Comparison of ENCODE assay signal across 8 cellular contexts in the genomic region with DNA sequence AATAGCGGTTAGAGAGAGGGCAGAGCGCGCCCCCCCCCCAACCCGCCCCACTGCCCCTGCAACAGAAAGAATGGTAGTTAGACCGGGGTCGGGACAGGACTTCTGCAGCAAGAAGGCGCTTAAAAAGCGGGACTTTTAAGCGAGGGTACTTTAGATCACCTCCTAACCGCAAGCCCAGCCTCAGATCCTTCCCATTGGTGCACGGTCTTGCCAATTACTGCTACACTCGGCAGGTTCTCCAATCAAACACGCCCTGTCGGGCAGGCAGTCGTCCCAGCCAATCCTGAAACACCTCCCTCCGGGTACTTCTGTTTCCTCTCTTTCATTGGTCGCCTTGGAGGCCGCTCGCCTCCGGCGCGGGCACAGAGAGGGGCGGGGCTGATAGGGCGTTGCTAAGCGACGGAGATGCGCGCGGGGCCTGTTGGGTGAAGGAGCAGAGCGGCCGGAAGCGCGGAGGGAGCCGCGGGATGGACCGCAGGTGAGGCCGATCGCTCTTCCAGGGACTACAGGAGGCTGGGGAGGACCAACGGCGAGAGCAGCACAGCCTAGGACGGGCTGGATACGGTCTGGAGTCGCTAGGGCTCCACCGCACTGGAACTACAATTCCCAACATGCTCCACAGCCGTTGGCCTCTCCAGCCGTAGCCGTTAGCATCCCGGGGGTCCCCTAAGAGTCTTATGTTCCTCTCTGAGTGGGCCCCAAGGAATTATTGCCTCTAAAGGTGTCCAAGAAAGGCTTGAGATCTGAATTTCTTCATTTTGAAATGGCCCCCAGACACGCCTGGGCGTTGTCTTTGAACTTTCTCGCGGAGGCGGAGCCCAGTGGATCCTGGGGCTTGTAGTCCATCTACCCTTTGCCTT.
DNase-seq lines count a peak whose midpoint lies in the region; ATAC-seq and TF ChIP-seq lines count a peak whose summit lies in the region.

A gene (plus strand): TSS at position 428 of the 860 bp plus-strand sequence. CDS start 40 bp downstream, at position 468.

- H3K9me2 ChIP-seq in MM.1S (replicated peaks; ENCODE audit: insufficient read depth, low read length), result no peaks in the 10 kb centered on the region

- peak within 1 kb of the TSS; percentile 94 for H3K4me2 ChIP-seq in MM.1S (ENCODE audit: low read depth, low read length)

- H3K36me3 ChIP-seq in ES-I3 (ENCODE audit: insufficient read depth, low read length), result no peaks in the 10 kb centered on the region
- H3K36me3 ChIP-seq in HAP-1 (replicated peaks), result peaks cover 18% of the 10 kb centered on the region
- no peaks in the 10 kb centered on the region for H3K36me3 ChIP-seq in MM.1S (replicated peaks; ENCODE audit: insufficient read depth, low read length)

- peaks cover 4% of the 10 kb centered on the region; the same call in 1 of the 2 replicates for H3F3A ChIP-seq in MM.1S (ENCODE audit: insufficient read depth, low read length)

- ATAC-seq in stimulated activated naive CD8-positive, alpha-beta T cell treated with anti-CD3 and anti-CD28 coated beads, Interleukin-15, amount 100 ng/mL, for 72 hours, result peak; percentile 97

- DNase-seq in HAP-1 (ENCODE audit: low spot score in 2 of 2) (peak; percentile 99), MM.1S (peak; percentile 99), SIG-M5 (lab: John Stamatoyannopoulos, UW) (peak; percentile 97), activated gamma-delta T cell (lab: John Stamatoyannopoulos, UW) (peak; percentile 94), fibroblast of the conjunctiva (ENCODE audit: low read depth) (peak; percentile 100), nephron progenitor cell (peak; percentile 97)
- peak; percentile 98 to 100 for DNase-seq in stimulated activated naive CD8-positive, alpha-beta T cell treated with anti-CD3 and anti-CD28 coated beads, Interleukin-15, amount 100 ng/mL, for 72 hours

- peak within 1 kb of the TSS; percentile 95 for H3K9ac ChIP-seq in ES-I3 (ENCODE audit: low read depth, low read length)
- H3K9ac ChIP-seq in MM.1S (ENCODE audit: low read length), result peak within 1 kb of the TSS; percentile 77

- H3K79me2 ChIP-seq in MM.1S (ENCODE audit: low read length), result peaks cover 15% of the 10 kb centered on the region

- TF ChIP-seq CTCF in MM.1S (IDR thresholded peaks at IDR 0.05; ENCODE audit: low read length), result no peak
- no peak for TF ChIP-seq CTCF in nephron progenitor cell (IDR thresholded peaks at IDR 0.05)

- H3K4me3 ChIP-seq in HAP-1 (peak within 1 kb of the TSS; percentile 68), MM.1S (ENCODE audit: low read length) (peak within 1 kb of the TSS; percentile 75)

- H3K36me3 Mint-ChIP-seq in nephron progenitor cell (ENCODE audit: low read depth), result peaks cover 23% of the 10 kb centered on the region

- H3K27ac Mint-ChIP-seq in nephron progenitor cell, result peak within 1 kb of the TSS; percentile 79
- peak within 1 kb of the TSS; percentile 95 to 99 for H3K27ac Mint-ChIP-seq in stimulated activated naive CD8-positive, alpha-beta T cell treated with anti-CD3 and anti-CD28 coated beads, Interleukin-15, amount 100 ng/mL, for 72 hours

- peaks cover 17% of the 10 kb centered on the region for H3K27me3 Mint-ChIP-seq in nephron progenitor cell (ENCODE audit: low read depth, poor library complexity)
- H3K27me3 Mint-ChIP-seq in stimulated activated naive CD8-positive, alpha-beta T cell treated with anti-CD3 and anti-CD28 coated beads, Interleukin-15, amount 100 ng/mL, for 72 hours, result peaks cover 13% of the 10 kb centered on the region

- no peaks in the 10 kb centered on the region for H3K9me3 ChIP-seq in ES-I3 (ENCODE audit: control insufficient read depth, insufficient read depth, low read length)
- no peaks in the 10 kb centered on the region for H3K9me3 ChIP-seq in HAP-1
- no peaks in the 10 kb centered on the region for H3K9me3 ChIP-seq in MM.1S (replicated peaks; ENCODE audit: insufficient read depth, low read length)

- H3K4me3 Mint-ChIP-seq in nephron progenitor cell, result peak within 1 kb of the TSS; percentile 91
- H3K4me3 Mint-ChIP-seq in stimulated activated naive CD8-positive, alpha-beta T cell treated with anti-CD3 and anti-CD28 coated beads, Interleukin-15, amount 100 ng/mL, for 72 hours, result peak within 1 kb of the TSS; percentile 94 to 98

- H3K9me3 Mint-ChIP-seq in nephron progenitor cell, result no peaks in the 10 kb centered on the region
- H3K9me3 Mint-ChIP-seq in stimulated activated naive CD8-positive, alpha-beta T cell treated with anti-CD3 and anti-CD28 coated beads, Interleukin-15, amount 100 ng/mL, for 72 hours, result no peaks in the 10 kb centered on the region

- peak within 1 kb of the TSS; percentile 82 for H2AFZ ChIP-seq in MM.1S (ENCODE audit: low read length)

- H3K27me3 ChIP-seq in HAP-1 (ENCODE audit: low read depth) (no peaks in the 10 kb centered on the region), MM.1S (replicated peaks; ENCODE audit: insufficient read depth, low read length) (no peaks in the 10 kb centered on the region)

- H3K4me1 ChIP-seq in ES-I3 (ENCODE audit: insufficient read depth, low read length) (peaks cover 3% of the 10 kb centered on the region; the same call in 1 of the 2 replicates), HAP-1 (peaks cover 6% of the 10 kb centered on the region; the same call in 1 of the 2 replicates), MM.1S (ENCODE audit: low read length) (peaks cover 12% of the 10 kb centered on the region; the same call in 1 of the 2 replicates)

- peak within 1 kb of the TSS; percentile 61 for H3K27ac ChIP-seq in MM.1S (ENCODE audit: low read length)

- no peaks in the 10 kb centered on the region for H4K20me1 ChIP-seq in MM.1S (ENCODE audit: insufficient read depth, low read length)

- in situ Hi-C loops in HAP-1 (cut with MboI; ENCODE audit: low sequenced_read_pairs), result no loop called here

- peaks cover 36% of the 10 kb centered on the region for H3K4me1 Mint-ChIP-seq in nephron progenitor cell
- peaks cover 43% of the 10 kb centered on the region for H3K4me1 Mint-ChIP-seq in stimulated activated naive CD8-positive, alpha-beta T cell treated with anti-CD3 and anti-CD28 coated beads, Interleukin-15, amount 100 ng/mL, for 72 hours

Comparison
In these comparisons a context has a peak if more than half of its experiments do, and no peak if none do; other contexts are left out.
1. Peak in every context shown above with its lines: DNase-seq, ATAC-seq, H3K4me3 ChIP-seq and H3K27ac ChIP-seq.